ENCODE assay signal across 1 cellular context in genomic region chr10:44979281-44980181, GRCh38.
TF ChIP-seq lines count a peak whose summit lies in the region.

No MANE protein-coding gene starts in this region.

TF ChIP-seq in HepG2, 621 proteins besides CTCF, POLR2A, EP300 and RAD21:
- TF ChIP-seq ATF7-NPFF (CRISPR knock-in tag; IDR thresholded peaks at IDR 0.05; ENCODE audit: low read depth), result no peak
- TF ChIP-seq KAT7 (CRISPR knock-in tag; IDR thresholded peaks at IDR 0.05; ENCODE audit: borderline replicate concordance), result 0 out of 2 replicates have a peak, but pooled peaks have one; percentile 12
- TF ChIP-seq CSRNP1 (CRISPR knock-in tag; IDR thresholded peaks at IDR 0.05), result 0 out of 2 replicates have a peak, but pooled peaks have one; percentile 8
- no peak for TF ChIP-seq ZNF576 (CRISPR knock-in tag; IDR thresholded peaks at IDR 0.05)
- TF ChIP-seq ZNF891 (CRISPR knock-in tag; IDR thresholded peaks at IDR 0.05), result peak; percentile 28; the same call in 1 of the 2 replicates
- TF ChIP-seq RBM39 (IDR thresholded peaks at IDR 0.05; ENCODE audit: low read depth, low read length, poor library complexity, severe bottlenecking), result peak; percentile 9
- TF ChIP-seq TOPORS (CRISPR knock-in tag; IDR thresholded peaks at IDR 0.05), result 0 out of 2 replicates have a peak, but pooled peaks have one; percentile 13
- TF ChIP-seq KDM4B (CRISPR knock-in tag; IDR thresholded peaks at IDR 0.05), result 0 out of 2 replicates have a peak, but pooled peaks have one; percentile 8
- peak; percentile 7; the same call in 1 of the 2 replicates for TF ChIP-seq PHF8 (CRISPR knock-in tag; IDR thresholded peaks at IDR 0.05)
- TF ChIP-seq ZNF10 (CRISPR knock-in tag; IDR thresholded peaks at IDR 0.05; ENCODE audit: borderline replicate concordance, low read depth), result no peak
- peak; percentile 44 for TF ChIP-seq AGO2 (optimal IDR thresholded peaks at IDR 0.05; ENCODE audit: low read depth, low read length)
- TF ChIP-seq ZNF850 (CRISPR knock-in tag; conservative IDR thresholded peaks at IDR 0.05), result no peak
- 0 out of 2 replicates have a peak, but pooled peaks have one; percentile 1 for TF ChIP-seq POGZ (CRISPR knock-in tag; IDR thresholded peaks at IDR 0.05)
- TF ChIP-seq SNAPC2 (CRISPR knock-in tag; IDR thresholded peaks at IDR 0.05), result 0 out of 2 replicates have a peak, but pooled peaks have one; percentile 44
